1 cellular context compared by ENCODE assay signal in the genomic region with DNA sequence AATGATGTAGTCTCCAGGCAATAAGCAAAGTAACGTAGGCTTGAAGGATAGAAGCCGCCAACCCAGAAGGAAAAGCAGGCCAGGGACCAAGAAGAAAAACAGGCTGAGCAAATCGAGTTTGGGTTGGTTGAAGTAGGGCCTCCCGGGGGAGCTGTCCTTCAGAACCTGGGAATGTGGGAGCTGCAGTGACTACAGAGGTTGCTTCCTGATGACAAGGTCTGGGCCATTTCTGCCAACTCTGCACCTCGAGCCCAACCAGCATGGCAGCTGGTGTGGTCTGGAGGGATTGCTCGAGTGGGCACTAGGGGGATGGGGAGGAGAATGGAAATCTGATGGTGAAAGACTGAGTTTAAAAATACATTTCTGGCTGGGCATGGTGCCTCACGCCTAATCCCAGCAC.
TF ChIP-seq lines count a peak whose summit lies in the region.

No MANE protein-coding gene starts in this region.

TF ChIP-seq in SK-N-SH treated with all-trans-retinoic acid at 6 μM for 48 hours, 23 proteins besides CTCF, POLR2A, EP300 and RAD21 (continued from another document):
- TF ChIP-seq, protein P1, sequence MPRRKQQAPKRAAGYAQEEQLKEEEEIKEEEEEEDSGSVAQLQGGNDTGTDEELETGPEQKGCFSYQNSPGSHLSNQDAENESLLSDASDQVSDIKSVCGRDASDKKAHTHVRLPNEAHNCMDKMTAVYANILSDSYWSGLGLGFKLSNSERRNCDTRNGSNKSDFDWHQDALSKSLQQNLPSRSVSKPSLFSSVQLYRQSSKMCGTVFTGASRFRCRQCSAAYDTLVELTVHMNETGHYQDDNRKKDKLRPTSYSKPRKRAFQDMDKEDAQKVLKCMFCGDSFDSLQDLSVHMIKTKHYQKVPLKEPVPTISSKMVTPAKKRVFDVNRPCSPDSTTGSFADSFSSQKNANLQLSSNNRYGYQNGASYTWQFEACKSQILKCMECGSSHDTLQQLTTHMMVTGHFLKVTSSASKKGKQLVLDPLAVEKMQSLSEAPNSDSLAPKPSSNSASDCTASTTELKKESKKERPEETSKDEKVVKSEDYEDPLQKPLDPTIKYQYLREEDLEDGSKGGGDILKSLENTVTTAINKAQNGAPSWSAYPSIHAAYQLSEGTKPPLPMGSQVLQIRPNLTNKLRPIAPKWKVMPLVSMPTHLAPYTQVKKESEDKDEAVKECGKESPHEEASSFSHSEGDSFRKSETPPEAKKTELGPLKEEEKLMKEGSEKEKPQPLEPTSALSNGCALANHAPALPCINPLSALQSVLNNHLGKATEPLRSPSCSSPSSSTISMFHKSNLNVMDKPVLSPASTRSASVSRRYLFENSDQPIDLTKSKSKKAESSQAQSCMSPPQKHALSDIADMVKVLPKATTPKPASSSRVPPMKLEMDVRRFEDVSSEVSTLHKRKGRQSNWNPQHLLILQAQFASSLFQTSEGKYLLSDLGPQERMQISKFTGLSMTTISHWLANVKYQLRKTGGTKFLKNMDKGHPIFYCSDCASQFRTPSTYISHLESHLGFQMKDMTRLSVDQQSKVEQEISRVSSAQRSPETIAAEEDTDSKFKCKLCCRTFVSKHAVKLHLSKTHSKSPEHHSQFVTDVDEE (CRISPR knock-in tag; IDR thresholded peaks at IDR 0.05): no peak
- TF ChIP-seq, protein P2, sequence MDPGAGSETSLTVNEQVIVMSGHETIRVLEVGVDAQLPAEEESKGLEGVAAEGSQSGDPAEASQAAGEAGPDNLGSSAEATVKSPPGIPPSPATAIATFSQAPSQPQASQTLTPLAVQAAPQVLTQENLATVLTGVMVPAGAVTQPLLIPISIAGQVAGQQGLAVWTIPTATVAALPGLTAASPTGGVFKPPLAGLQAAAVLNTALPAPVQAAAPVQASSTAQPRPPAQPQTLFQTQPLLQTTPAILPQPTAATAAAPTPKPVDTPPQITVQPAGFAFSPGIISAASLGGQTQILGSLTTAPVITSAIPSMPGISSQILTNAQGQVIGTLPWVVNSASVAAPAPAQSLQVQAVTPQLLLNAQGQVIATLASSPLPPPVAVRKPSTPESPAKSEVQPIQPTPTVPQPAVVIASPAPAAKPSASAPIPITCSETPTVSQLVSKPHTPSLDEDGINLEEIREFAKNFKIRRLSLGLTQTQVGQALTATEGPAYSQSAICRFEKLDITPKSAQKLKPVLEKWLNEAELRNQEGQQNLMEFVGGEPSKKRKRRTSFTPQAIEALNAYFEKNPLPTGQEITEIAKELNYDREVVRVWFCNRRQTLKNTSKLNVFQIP (CRISPR knock-in tag; IDR thresholded peaks at IDR 0.05; ENCODE audit: borderline replicate concordance, low read depth): no peak
- TF ChIP-seq ZNF565 (CRISPR knock-in tag; conservative IDR thresholded peaks at IDR 0.05; ENCODE audit: low read depth) (no peak), ARNTL (CRISPR knock-in tag; IDR thresholded peaks at IDR 0.05; ENCODE audit: borderline replicate concordance, low read depth) (no peak), CSDC2 (CRISPR knock-in tag; IDR thresholded peaks at IDR 0.05) (no peak), OSR1 (CRISPR knock-in tag; IDR thresholded peaks at IDR 0.05) (no peak)
TF ChIP-seq in SK-N-SH treated with all-trans-retinoic acid at 6 μM for 48 hours: peak in this region for 0.
